18 cellular contexts compared by ENCODE assay signal in the genomic region with DNA sequence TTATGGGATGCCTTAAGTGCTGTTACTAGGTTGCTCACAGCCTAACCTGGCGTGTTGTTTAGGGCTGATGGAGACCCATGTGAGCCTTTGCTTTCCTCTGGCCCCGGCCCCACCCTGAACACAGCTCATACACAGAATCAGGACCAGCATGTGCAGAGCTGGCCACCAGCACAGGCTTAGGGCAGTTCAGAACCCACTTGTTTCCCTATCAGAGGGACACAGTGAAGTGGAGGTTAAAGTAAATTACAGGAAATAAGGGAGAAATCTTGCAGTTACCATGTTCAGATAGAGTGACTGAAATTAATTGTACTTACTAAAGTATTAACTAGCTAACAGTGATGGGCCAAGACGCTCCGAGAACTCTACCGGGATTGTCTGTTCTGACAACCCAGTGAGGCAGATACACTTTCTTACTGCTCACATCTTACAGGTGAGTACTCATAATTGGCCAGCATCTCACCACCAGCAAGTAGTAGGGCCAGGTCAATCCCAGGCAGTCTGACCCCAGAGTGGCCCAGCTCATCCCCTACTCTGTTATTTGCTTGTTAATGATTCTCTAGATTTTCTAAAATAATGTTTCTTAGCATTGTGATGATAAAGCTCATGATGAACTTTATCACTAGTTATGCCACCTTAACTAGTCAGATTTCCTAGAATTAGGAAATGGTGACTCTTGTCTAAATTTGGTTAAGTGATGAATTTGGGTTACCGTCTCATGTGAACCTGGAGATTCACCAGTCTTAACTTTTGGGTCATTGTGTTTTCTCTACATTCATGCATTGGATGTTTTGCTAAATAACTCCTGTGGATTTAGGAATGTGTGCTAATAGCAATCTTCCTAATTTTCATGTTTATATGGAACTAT. TPM values are rescaled to one million over a fixed set of nuclear protein-coding genes. Genes with fewer than 3 reads are reported as not detected.
DNase-seq lines count a peak whose midpoint lies in the region; ATAC-seq and TF ChIP-seq lines count a peak whose summit lies in the region.
"Had no signal": no experiment of that assay in that cellular context is flagged by ENCODE, and none has a peak within 500 bp of the region (broad histone marks: within the 10 kb centered on the region; RNA-seq: fewer than 3 reads in every experiment).

No MANE protein-coding gene starts in this region.

- no peak for ATAC-seq in CD8-positive, alpha-beta T cell
- ATAC-seq in GM23338, result peak; percentile 36
- no peak for ATAC-seq in activated T-helper 17 cell treated with anti-CD3 and anti-CD28 coated beads, Interleukin-2, amount 50 U/mL, for 72 hours (replicated peaks)
- ATAC-seq in natural killer cell, result no peak
- no peak for ATAC-seq in HG02588 (IDR thresholded peaks at IDR 0.05; ENCODE audit: unreplicated experiment)
- ATAC-seq: gastroesophageal sphincter, T-helper 17 cell had no signal

- H3K9me3 Mint-ChIP-seq in CD8-positive, alpha-beta T cell, result no peaks in the 10 kb centered on the region
- no peaks in the 10 kb centered on the region for H3K9me3 Mint-ChIP-seq in GM23338
- no peaks in the 10 kb centered on the region for H3K9me3 Mint-ChIP-seq in activated T-helper 17 cell treated with anti-CD3 and anti-CD28 coated beads, Interleukin-2, amount 50 U/mL, for 72 hours
- no peaks in the 10 kb centered on the region for H3K9me3 Mint-ChIP-seq in natural killer cell
- H3K9me3 Mint-ChIP-seq: activated B cell treated with CpG ODN at 0.5 μM for 24 hours had no signal

- H3K4me1 ChIP-seq in CD8-positive, alpha-beta T cell (ENCODE audit: insufficient read depth, low read length), result no peaks in the 10 kb centered on the region
- peaks cover 5% of the 10 kb centered on the region; the same call in 1 of the 2 replicates for H3K4me1 ChIP-seq in GM23338 (ENCODE audit: insufficient read depth)
- H3K4me1 ChIP-seq: gastroesophageal sphincter had no signal

- H3K79me2 ChIP-seq in GM23338 (replicated peaks; ENCODE audit: insufficient read depth), result no peaks in the 10 kb centered on the region

- H3K4me2 ChIP-seq in GM23338, result no peak overlapping the region

- H3K27ac Mint-ChIP-seq in CD8-positive, alpha-beta T cell, result peak overlapping the region; percentile 21
- no peak overlapping the region for H3K27ac Mint-ChIP-seq in GM23338
- peak overlapping the region; percentile 30 for H3K27ac Mint-ChIP-seq in activated T-helper 17 cell treated with anti-CD3 and anti-CD28 coated beads, Interleukin-2, amount 50 U/mL, for 72 hours
- H3K27ac Mint-ChIP-seq in natural killer cell, result peak overlapping the region; percentile 14 to 29
- H3K27ac Mint-ChIP-seq: activated B cell treated with CpG ODN at 0.5 μM for 24 hours, T-helper 17 cell had no signal

- TF ChIP-seq CTCF in CD8-positive, alpha-beta T cell (IDR thresholded peaks at IDR 0.05), result no peak
- TF ChIP-seq CTCF in GM23338 (conservative IDR thresholded peaks at IDR 0.05; ENCODE audit: low read depth in 2 of 2) (no peak), natural killer cell (IDR thresholded peaks at IDR 0.05) (no peak)

- no peak overlapping the region for H3K4me3 Mint-ChIP-seq in CD8-positive, alpha-beta T cell
- H3K4me3 Mint-ChIP-seq in GM23338 (no peak overlapping the region), natural killer cell (no peak overlapping the region)
- no peak overlapping the region for H3K4me3 Mint-ChIP-seq in activated T-helper 17 cell treated with anti-CD3 and anti-CD28 coated beads, Interleukin-2, amount 50 U/mL, for 72 hours
- H3K4me3 Mint-ChIP-seq: activated B cell treated with CpG ODN at 0.5 μM for 24 hours, T-helper 17 cell had no signal

- peaks cover 55% of the 10 kb centered on the region for H3K36me3 Mint-ChIP-seq in CD8-positive, alpha-beta T cell
- H3K36me3 Mint-ChIP-seq in GM23338 (ENCODE audit: low read depth) (peaks cover 55% of the 10 kb centered on the region), natural killer cell (peaks cover 14% of the 10 kb centered on the region)
- H3K36me3 Mint-ChIP-seq in activated T-helper 17 cell treated with anti-CD3 and anti-CD28 coated beads, Interleukin-2, amount 50 U/mL, for 72 hours (ENCODE audit: low read depth), result peaks cover 61% of the 10 kb centered on the region

- peaks cover 33% of the 10 kb centered on the region for H4K20me1 ChIP-seq in GM23338 (replicated peaks; ENCODE audit: insufficient read depth)

- H3K4me1 Mint-ChIP-seq in CD8-positive, alpha-beta T cell (ENCODE audit: low read depth), result no peaks in the 10 kb centered on the region
- H3K4me1 Mint-ChIP-seq in GM23338, result peaks cover 12% of the 10 kb centered on the region
- no peaks in the 10 kb centered on the region for H3K4me1 Mint-ChIP-seq in activated T-helper 17 cell treated with anti-CD3 and anti-CD28 coated beads, Interleukin-2, amount 50 U/mL, for 72 hours
- H3K4me1 Mint-ChIP-seq in natural killer cell, result no peaks in the 10 kb centered on the region
- H3K4me1 Mint-ChIP-seq: activated B cell treated with CpG ODN at 0.5 μM for 24 hours had no signal

- no peak overlapping the region for H3K4me3 ChIP-seq in CD8-positive, alpha-beta T cell (ENCODE audit: low read depth, low read length)
- no peak overlapping the region for H3K4me3 ChIP-seq in GM23338
- H3K4me3 ChIP-seq: coronary artery, gastroesophageal sphincter, thoracic aorta had no signal

- no peaks in the 10 kb centered on the region for H3K9me3 ChIP-seq in CD8-positive, alpha-beta T cell (ENCODE audit: low read length)
- H3K9me3 ChIP-seq: gastroesophageal sphincter, thoracic aorta had no signal

- POLR2A ChIA-PET in CD8-positive, alpha-beta T cell (lab: Charles Lee), result no interaction called here

- H3K27me3 Mint-ChIP-seq in CD8-positive, alpha-beta T cell (ENCODE audit: low read depth), result no peaks in the 10 kb centered on the region
- H3K27me3 Mint-ChIP-seq in GM23338 (ENCODE audit: insufficient read depth, low read depth, poor library complexity) (peaks cover 9% of the 10 kb centered on the region), natural killer cell (ENCODE audit: low read depth in 2 of 2) (no peaks in the 10 kb centered on the region)
- no peaks in the 10 kb centered on the region for H3K27me3 Mint-ChIP-seq in activated T-helper 17 cell treated with anti-CD3 and anti-CD28 coated beads, Interleukin-2, amount 50 U/mL, for 72 hours
- H3K27me3 Mint-ChIP-seq: activated B cell treated with CpG ODN at 0.5 μM for 24 hours, T-helper 17 cell had no signal

- H3K36me3 ChIP-seq in CD8-positive, alpha-beta T cell (ENCODE audit: insufficient read depth, low read length), result peaks cover 26% of the 10 kb centered on the region
- H3K36me3 ChIP-seq in GM23338 (ENCODE audit: insufficient read depth), result peaks cover 49% of the 10 kb centered on the region

- H3F3A ChIP-seq in GM23338 (replicated peaks; ENCODE audit: low read depth), result peaks cover 47% of the 10 kb centered on the region

- no peak for DNase-seq in CD8-positive, alpha-beta T cell
- DNase-seq in GM23338 (ENCODE audit: low spot score) (no peak), natural killer cell (no peak), glomerular visceral epithelial cell (ENCODE audit: extremely low spot score) (no peak), ACHN (no peak), HK-2 (ENCODE audit: unreplicated experiment) (no peak)
- DNase-seq: activated B cell treated with CpG ODN at 0.5 μM for 24 hours; activated gamma-delta T cell treated with Interleukin-2 at 50 U/mL for 16 hours; Calu3; NCI-H2171 treated with DMSO at 0.1 percent for 48 hours; NK-92 treated with Interleukin-12 subunit alpha and Interleukin-12 subunit beta, amount 100 ng/mL, for 24 hours; SHP77 treated with DMSO at 0.1 percent for 48 hours; T-helper 17 cell had no signal

- H3K27me3 ChIP-seq in CD8-positive, alpha-beta T cell (ENCODE audit: insufficient read depth, low read length), result no peaks in the 10 kb centered on the region
- H3K27me3 ChIP-seq in GM23338 (ENCODE audit: insufficient read depth), result no peaks in the 10 kb centered on the region
- H3K27me3 ChIP-seq: gastroesophageal sphincter had no signal

- H3K9me2 ChIP-seq in GM23338 (ENCODE audit: insufficient read depth), result no peaks in the 10 kb centered on the region

- in situ Hi-C loops in ACHN (cut with HindIII; ENCODE audit: low pct_ligation_motif_present, low pct_unique_long_range_greater_than_20kb, low sequenced_read_pairs), result no loop called here

- CTCF ChIA-PET in CD8-positive, alpha-beta T cell (lab: Charles Lee), result interaction anchor here (0.9 to 1.1 kb wide), 3 partner anchors 10 to 362 kb away, joined by 3 to 6 read pairs (median 3); no protein-coding TSS in a partner anchor

- H3K27ac ChIP-seq in CD8-positive, alpha-beta T cell (ENCODE audit: low read depth, low read length), result no peak overlapping the region
- H3K27ac ChIP-seq in GM23338 (ENCODE audit: low read depth), result peak overlapping the region; percentile 87
- H3K27ac ChIP-seq: coronary artery, gastroesophageal sphincter, thoracic aorta had no signal

- intact Hi-C loops in CD8-positive, alpha-beta T cell (cut with DNase I, micrococcal nuclease), result no loop called here
- intact Hi-C loops in natural killer cell (cut with micrococcal nuclease), result no loop called here

- no peak overlapping the region for H2AFZ ChIP-seq in GM23338

TF ChIP-seq in GM23338, 12 proteins besides CTCF, POLR2A, EP300 and RAD21 (continues in another document):
- no peak for TF ChIP-seq POLR2AphosphoS5 (IDR thresholded peaks at IDR 0.05; ENCODE audit: low read depth)

RNA-seq across cellular contexts. Expression of a gene that starts 15.4 kb away (rescaled TPM):
- total RNA-seq in CD8-positive, alpha-beta T cell, result 10 to 100 TPM; 38.1 to 41.0 TPM
- 604 and 661 TPM in 2 replicates for total RNA-seq in GM23338 (2014; rRNA removed; shearing (Covaris generic))
- 576 and 627 TPM in 2 replicates for polyA plus RNA-seq in GM23338 (2016; fragmentation: Nextera tagmentation; extraction: Ambion mirVana)
- total RNA-seq in activated T-helper 17 cell treated with anti-CD3 and anti-CD28 coated beads, Interleukin-2, amount 50 U/mL, for 72 hours, result 100 to 1,000 TPM; 188 to 476 TPM
- total RNA-seq in natural killer cell, result 10 to 100 TPM; 62.2 to 88.0 (median 73.5) TPM

RNA-seq across cellular contexts. Expression of a gene that starts 15.8 kb away (rescaled TPM):
- total RNA-seq in CD8-positive, alpha-beta T cell, result 1 to 10 TPM; 1.0 to 1.5 TPM
- 19.3 and 22.9 TPM in 2 replicates for total RNA-seq in GM23338 (2014; rRNA removed; shearing (Covaris generic))
- polyA plus RNA-seq in GM23338 (2016; fragmentation: Nextera tagmentation; extraction: Ambion mirVana), result 8.9 and 10.0 TPM in 2 replicates
- total RNA-seq in activated T-helper 17 cell treated with anti-CD3 and anti-CD28 coated beads, Interleukin-2, amount 50 U/mL, for 72 hours, result 10 to 100 TPM; 12.9 to 24.9 TPM
- 10 to 100 TPM; 11.8 to 15.1 (median 13.0) TPM for total RNA-seq in natural killer cell

RNA-seq across cellular contexts. Expression of a gene that starts 42.2 kb away (rescaled TPM):
- total RNA-seq in CD8-positive, alpha-beta T cell, result not detected
- 13.2 and 23.3 TPM in 2 replicates for total RNA-seq in GM23338 (2014; rRNA removed; shearing (Covaris generic))
- polyA plus RNA-seq in GM23338 (2016; fragmentation: Nextera tagmentation; extraction: Ambion mirVana), result 23.5 and 24.1 TPM in 2 replicates
- total RNA-seq in activated T-helper 17 cell treated with anti-CD3 and anti-CD28 coated beads, Interleukin-2, amount 50 U/mL, for 72 hours, result under 1 TPM; 0.80 to 0.82 TPM
- total RNA-seq in natural killer cell, result 1 to 10 TPM in 1 of 3 donors, under 1 TPM in 1, not detected in 1; 0.45 to 1.0 TPM
- total RNA-seq: activated B cell treated with CpG ODN at 0.5 μM for 24 hours had no signal
